In genomic region chr17:21376835-21377690, GRCh38 we compare ENCODE assay signal across 8 cellular contexts. TPM values are rescaled to one million over a fixed set of nuclear protein-coding genes. Genes with fewer than 3 reads are reported as not detected.
DNase-seq lines count a peak whose midpoint lies in the region; ATAC-seq and TF ChIP-seq lines count a peak whose summit lies in the region.

No MANE protein-coding gene starts in this region.

- no peaks in the 10 kb centered on the region for H3K36me3 Mint-ChIP-seq in natural killer cell
- no peaks in the 10 kb centered on the region for H3K36me3 Mint-ChIP-seq in natural killer cell treated with Interleukin-12 subunit alpha and Interleukin-12 subunit beta and Interleukin-15 and Interleukin-18, amount 100 ng/mL, for 72 hours
- H3K36me3 Mint-ChIP-seq in activated CD4-positive, alpha-beta memory T cell treated with anti-CD3 and anti-CD28 coated beads for 36 hours = no peaks in the 10 kb centered on the region

- no peak overlapping the region for H4K8ac ChIP-seq in mesendoderm (ENCODE audit: low read depth, low read length)

- H3K27ac ChIP-seq in duodenal mucosa (ENCODE audit: low read depth, low read length) = no peak overlapping the region
- H3K27ac ChIP-seq in mesendoderm (ENCODE audit: low read depth, low read length) = no peak overlapping the region

- intact Hi-C loops in natural killer cell (cut with micrococcal nuclease) = no loop called here
- intact Hi-C loops in activated CD4-positive, alpha-beta memory T cell treated with anti-CD3 and anti-CD28 coated beads for 36 hours (cut with micrococcal nuclease) = loop anchor here (5.0 kb wide), 1 partner anchor 95 kb away; the partner anchor contains the start of gene MAP2K3

- H3K9ac ChIP-seq in duodenal mucosa (ENCODE audit: low read depth in 1 of 2, low read length in 2 of 2) (no peak overlapping the region), mesendoderm (ENCODE audit: low read length) (peak overlapping the region; percentile 59)

- H3K23ac ChIP-seq in mesendoderm (ENCODE audit: low read length) = no peak overlapping the region

- TF ChIP-seq CTCF in natural killer cell (IDR thresholded peaks at IDR 0.05) = no peak

- no peak overlapping the region for H3K18ac ChIP-seq in mesendoderm (ENCODE audit: low read length)

- H3K79me2 ChIP-seq in mesendoderm (ENCODE audit: control insufficient read depth, insufficient read depth, low read length) = no peaks in the 10 kb centered on the region

- no peak overlapping the region for H2BK15ac ChIP-seq in mesendoderm (replicated peaks; ENCODE audit: low read depth)

- peak overlapping the region; percentile 87 for H3K4me2 ChIP-seq in mesendoderm (ENCODE audit: low read length)

- peak overlapping the region; percentile 84 for H3K56ac ChIP-seq in mesendoderm (ENCODE audit: low read length)

- H3K4me3 Mint-ChIP-seq in natural killer cell = peak overlapping the region; percentile 35
- no peak overlapping the region for H3K4me3 Mint-ChIP-seq in natural killer cell treated with Interleukin-12 subunit alpha and Interleukin-12 subunit beta and Interleukin-15 and Interleukin-18, amount 100 ng/mL, for 72 hours
- H3K4me3 Mint-ChIP-seq in activated CD4-positive, alpha-beta memory T cell treated with anti-CD3 and anti-CD28 coated beads for 36 hours = no peak overlapping the region

- H3K4ac ChIP-seq in mesendoderm (ENCODE audit: low read depth, low read length) = no peak overlapping the region

- H3K9me3 ChIP-seq in duodenal mucosa (ENCODE audit: control insufficient read depth in 1 of 2, low read length in 2 of 2) = no peaks in the 10 kb centered on the region

- H3K27me3 Mint-ChIP-seq in natural killer cell (ENCODE audit: low read depth in 2 of 2) = peaks cover 8 to 12% of the 10 kb centered on the region in 2 donors
- peaks cover 9% of the 10 kb centered on the region in 2 donors for H3K27me3 Mint-ChIP-seq in natural killer cell treated with Interleukin-12 subunit alpha and Interleukin-12 subunit beta and Interleukin-15 and Interleukin-18, amount 100 ng/mL, for 72 hours
- H3K27me3 Mint-ChIP-seq in activated CD4-positive, alpha-beta memory T cell treated with anti-CD3 and anti-CD28 coated beads for 36 hours = peaks cover 28% of the 10 kb centered on the region

- H4K5ac ChIP-seq in mesendoderm (ENCODE audit: low read length) = no peak overlapping the region

- POLR2A ChIA-PET in activated CD4-positive, alpha-beta memory T cell treated with anti-CD3 and anti-CD28 coated beads for 36 hours (lab: Charles Lee) = no interaction called here

- H3K4me1 ChIP-seq in duodenal mucosa (ENCODE audit: control insufficient read depth in 1 of 2, insufficient read depth in 2 of 2, low read length in 2 of 2) (peaks cover 18 to 23% of the 10 kb centered on the region in 2 donors), mesendoderm (ENCODE audit: control insufficient read depth, low read depth, low read length) (no peaks in the 10 kb centered on the region)

- H3K79me1 ChIP-seq in mesendoderm (ENCODE audit: low read length) = no peaks in the 10 kb centered on the region

- no peaks in the 10 kb centered on the region for H3K9me3 Mint-ChIP-seq in natural killer cell
- no peaks in the 10 kb centered on the region for H3K9me3 Mint-ChIP-seq in natural killer cell treated with Interleukin-12 subunit alpha and Interleukin-12 subunit beta and Interleukin-15 and Interleukin-18, amount 100 ng/mL, for 72 hours
- no peaks in the 10 kb centered on the region for H3K9me3 Mint-ChIP-seq in activated CD4-positive, alpha-beta memory T cell treated with anti-CD3 and anti-CD28 coated beads for 36 hours

- no peak overlapping the region for H2BK5ac ChIP-seq in mesendoderm (ENCODE audit: low read length)

- WGBS in mesendoderm (ENCODE audit: extremely low coverage, insufficient coverage, low lambda C conversion rate) = no CpG with 5 or more reads among the region's 69 CpGs

- CTCF ChIA-PET in activated CD4-positive, alpha-beta memory T cell treated with anti-CD3 and anti-CD28 coated beads for 36 hours (lab: Charles Lee) = interaction anchor here (1.2 kb wide), 1 partner anchor 98 kb away, joined by 5 read pairs; no protein-coding TSS in a partner anchor

- H3K4me3 ChIP-seq in duodenal mucosa (ENCODE audit: low read depth in 1 of 2, low read length in 2 of 2) (peak overlapping the region; percentile 32 to 35), mesendoderm (ENCODE audit: low read length) (peak overlapping the region; percentile 28)

- H3K4me1 Mint-ChIP-seq in natural killer cell = peaks cover 0 to 13% of the 10 kb centered on the region in 2 donors
- peaks cover 0 to 8% of the 10 kb centered on the region in 2 donors for H3K4me1 Mint-ChIP-seq in natural killer cell treated with Interleukin-12 subunit alpha and Interleukin-12 subunit beta and Interleukin-15 and Interleukin-18, amount 100 ng/mL, for 72 hours (ENCODE audit: low read depth in 2 of 2)
- peaks cover 9% of the 10 kb centered on the region for H3K4me1 Mint-ChIP-seq in activated CD4-positive, alpha-beta memory T cell treated with anti-CD3 and anti-CD28 coated beads for 36 hours (ENCODE audit: low read depth)

- H3K36me3 ChIP-seq in duodenal mucosa (ENCODE audit: control insufficient read depth in 1 of 2, insufficient read depth in 2 of 2, low read length in 2 of 2) (no peaks in the 10 kb centered on the region), mesendoderm (ENCODE audit: control insufficient read depth, insufficient read depth, low read length) (no peaks in the 10 kb centered on the region)

- H2AK5ac ChIP-seq in mesendoderm (ENCODE audit: low read length) = no peak overlapping the region

- DNase-seq in natural killer cell = no peak
- DNase-seq in natural killer cell treated with Interleukin-12 subunit alpha and Interleukin-12 subunit beta and Interleukin-15 and Interleukin-18, amount 100 ng/mL, for 72 hours (ENCODE audit: low spot score) = no peak
- peak; percentile 60 for DNase-seq in mesendoderm
- no peak for DNase-seq in NCI-H1930 (lab: John Stamatoyannopoulos, UW)
- DNase-seq in activated CD4-positive, alpha-beta memory T cell treated with anti-CD3 and anti-CD28 coated beads for 36 hours = no peak
- DNase-seq in NCI-H2029 (lab: John Stamatoyannopoulos, UW) = no peak

- ATAC-seq in natural killer cell = no peak
- no peak for ATAC-seq in natural killer cell treated with Interleukin-12 subunit alpha and Interleukin-12 subunit beta and Interleukin-15 and Interleukin-18, amount 100 ng/mL, for 72 hours
- no peak for ATAC-seq in GM19324 (IDR thresholded peaks at IDR 0.05; ENCODE audit: low FRiP score, unreplicated experiment)

- H3K27me3 ChIP-seq in duodenal mucosa (ENCODE audit: control insufficient read depth in 1 of 2, insufficient read depth in 2 of 2, low read length in 2 of 2) = peaks cover 25 to 39% of the 10 kb centered on the region in 2 donors
- H3K27me3 ChIP-seq in mesendoderm (ENCODE audit: insufficient read depth, low read length, poor library complexity) = peaks cover 4% of the 10 kb centered on the region

- no peak overlapping the region for H3K27ac Mint-ChIP-seq in natural killer cell
- H3K27ac Mint-ChIP-seq in natural killer cell treated with Interleukin-12 subunit alpha and Interleukin-12 subunit beta and Interleukin-15 and Interleukin-18, amount 100 ng/mL, for 72 hours = no peak overlapping the region
- no peak overlapping the region for H3K27ac Mint-ChIP-seq in activated CD4-positive, alpha-beta memory T cell treated with anti-CD3 and anti-CD28 coated beads for 36 hours

- no peak overlapping the region for H2BK120ac ChIP-seq in mesendoderm (ENCODE audit: low read depth, low read length)

RNA-seq across cellular contexts. Expression of gene KCNJ12, which starts 0.9 kb away (rescaled TPM):
- under 1 TPM in 1 of 3 donors, not detected in 2; 0.14 TPM for total RNA-seq in natural killer cell
- total RNA-seq in natural killer cell treated with Interleukin-12 subunit alpha and Interleukin-12 subunit beta and Interleukin-15 and Interleukin-18, amount 100 ng/mL, for 72 hours = not detected
- polyA plus RNA-seq in mesendoderm (2013, experiment 1 of 2) = 0.29 TPM
- 0.32 TPM for polyA plus RNA-seq in mesendoderm (2013, experiment 2 of 2)
- not detected for total RNA-seq in activated CD4-positive, alpha-beta memory T cell treated with anti-CD3 and anti-CD28 coated beads for 36 hours
